10 cellular contexts compared by ENCODE assay signal in genomic region chr1:160682983-160683886, GRCh38. TPM values are rescaled to one million over a fixed set of nuclear protein-coding genes. Genes with fewer than 3 reads are reported as not detected.
DNase-seq lines count a peak whose midpoint lies in the region; ATAC-seq, FAIRE-seq and TF ChIP-seq lines count a peak whose summit lies in the region.
"Had no signal": no experiment of that assay in that cellular context is flagged by ENCODE, and none has a peak within 500 bp of the region (broad histone marks: within the 10 kb centered on the region; RNA-seq: fewer than 3 reads in every experiment).

No MANE protein-coding gene starts in this region.

- DNase-seq in CD8-positive, alpha-beta memory T cell: peak in 1 of 5 donors; percentile 56
- DNase-seq in UCSD-AML1 (lab: John Stamatoyannopoulos, UW; ENCODE audit: unreplicated experiment) (peak; percentile 32), mesenchymal stem cell (peak; percentile 5), GM12891 (ENCODE audit: insufficient read length, low spot score) (no peak), DMS114 treated with DMSO at 0.1 percent for 48 hours (lab: John Stamatoyannopoulos, UW; ENCODE audit: unreplicated experiment) (no peak), superior temporal gyrus (ENCODE audit: extremely low spot score) (no peak)
- DNase-seq: NCI-H69 had no signal

- H2BK15ac ChIP-seq in mesenchymal stem cell (ENCODE audit: low read depth, poor library complexity, severe bottlenecking): no peak overlapping the region

- peaks cover 74 to 90% (median 87%) of the 10 kb centered on the region in 3 donors for H3K4me1 Mint-ChIP-seq in CD8-positive, alpha-beta memory T cell
- H3K4me1 Mint-ChIP-seq in IgD-negative memory B cell: peaks cover 46 to 49% (median 46%) of the 10 kb centered on the region in 3 donors

- H2BK120ac ChIP-seq in mesenchymal stem cell (ENCODE audit: low read depth, low read length): no peak overlapping the region

- H3K23ac ChIP-seq in mesenchymal stem cell (ENCODE audit: low read length in 2 of 2): no peak overlapping the region

- H3K4me2 ChIP-seq in mesenchymal stem cell (ENCODE audit: low read length, poor library complexity, severe bottlenecking): no peak overlapping the region

- H2AK5ac ChIP-seq in mesenchymal stem cell (ENCODE audit: low read length, severe bottlenecking): no peak overlapping the region

- POLR2A ChIA-PET in CD8-positive, alpha-beta memory T cell (lab: Charles Lee): interaction anchor here (0.7 to 2.4 kb wide), 10 partner anchors 10 to 585 kb away, joined by 3 to 11 read pairs (median 4); partner anchors contain the start of genes CD48 and IGSF8

- H3K4me3 Mint-ChIP-seq in CD8-positive, alpha-beta memory T cell: peak overlapping the region; percentile 4 to 79 (median 66)
- H3K4me3 Mint-ChIP-seq in IgD-negative memory B cell: peak overlapping the region in 2 of 4 donors; percentile 59 to 69

- H3K14ac ChIP-seq in mesenchymal stem cell (ENCODE audit: low read length in 2 of 2): no peak overlapping the region

- H3K9me3 ChIP-seq in CD8-positive, alpha-beta memory T cell (ENCODE audit: low read length): no peaks in the 10 kb centered on the region
- H3K9me3 ChIP-seq in mesenchymal stem cell (ENCODE audit: control insufficient read depth, low read length): no peaks in the 10 kb centered on the region

- H2BK5ac ChIP-seq in mesenchymal stem cell (ENCODE audit: low read depth, low read length, poor library complexity, severe bottlenecking): no peak overlapping the region

- H3K4me1 ChIP-seq in CD8-positive, alpha-beta memory T cell (ENCODE audit: insufficient read depth, low read length): peaks cover 59% of the 10 kb centered on the region
- H3K4me1 ChIP-seq in mesenchymal stem cell (ENCODE audit: control insufficient read depth, insufficient read depth, low read depth, low read length): no peaks in the 10 kb centered on the region

- H3K27ac ChIP-seq in CD8-positive, alpha-beta memory T cell (ENCODE audit: low read depth, low read length): peak overlapping the region; percentile 27
- no peak overlapping the region for H3K27ac ChIP-seq in mesenchymal stem cell (ENCODE audit: low read length, poor library complexity, severe bottlenecking)

- CTCF ChIA-PET in CD8-positive, alpha-beta memory T cell (lab: Charles Lee): interaction anchor here (0.7 to 9.1 kb wide), 19 partner anchors 8 to 271 kb away, joined by 3 to 100 read pairs (median 6); partner anchors contain the start of genes CD48 and ITLN2

- H2AFZ ChIP-seq in mesenchymal stem cell (ENCODE audit: low read depth, low read length): no peak overlapping the region

- no peak overlapping the region for H3K18ac ChIP-seq in mesenchymal stem cell (ENCODE audit: low read depth in 1 of 2, low read length in 2 of 2)

- ATAC-seq in HG02588 (IDR thresholded peaks at IDR 0.05; ENCODE audit: unreplicated experiment): no peak

- no peak for TF ChIP-seq POLR2A in GM12891 (IDR thresholded peaks at IDR 0.05; ENCODE audit: low read depth, low read length)

- no peak overlapping the region for H3K4me3 ChIP-seq in CD8-positive, alpha-beta memory T cell (ENCODE audit: low read length)
- H3K4me3 ChIP-seq in mesenchymal stem cell (ENCODE audit: insufficient read depth in 1 of 2, low read depth in 1 of 2, low read length in 2 of 2): no peak overlapping the region

- FAIRE-seq in GM12891 (lab: Jason Lieb, UNC): no peak

- peaks cover 20 to 94% (median 37%) of the 10 kb centered on the region in 3 donors for H3K36me3 Mint-ChIP-seq in CD8-positive, alpha-beta memory T cell
- peaks cover 16% of the 10 kb centered on the region for H3K36me3 Mint-ChIP-seq in IgD-negative memory B cell

- no peaks in the 10 kb centered on the region for H3K79me1 ChIP-seq in mesenchymal stem cell (replicated peaks; ENCODE audit: low read length, poor library complexity, severe bottlenecking)

- H3K4ac ChIP-seq in mesenchymal stem cell (ENCODE audit: low read depth in 1 of 2, low read length in 2 of 2): no peak overlapping the region

- no peak overlapping the region for H4K91ac ChIP-seq in mesenchymal stem cell (ENCODE audit: low read length)

- peaks cover 41% of the 10 kb centered on the region for H3K36me3 ChIP-seq in CD8-positive, alpha-beta memory T cell (ENCODE audit: insufficient read depth, low read length)
- no peaks in the 10 kb centered on the region for H3K36me3 ChIP-seq in mesenchymal stem cell (ENCODE audit: control insufficient read depth in 1 of 2, insufficient read depth in 2 of 2, low read depth in 1 of 2, low read length in 2 of 2)

- H3K27me3 ChIP-seq in CD8-positive, alpha-beta memory T cell (ENCODE audit: insufficient read depth, low read length, poor library complexity, severe bottlenecking): no peaks in the 10 kb centered on the region
- peaks cover 17 to 19% of the 10 kb centered on the region in 2 experiments for H3K27me3 ChIP-seq in mesenchymal stem cell (ENCODE audit: control insufficient read depth in 1 of 2, insufficient read depth in 1 of 2, low read length in 2 of 2)

- H3K27me3 Mint-ChIP-seq in CD8-positive, alpha-beta memory T cell: no peaks in the 10 kb centered on the region
- H3K27me3 Mint-ChIP-seq in IgD-negative memory B cell: no peaks in the 10 kb centered on the region

- H3K27ac Mint-ChIP-seq in CD8-positive, alpha-beta memory T cell: peak overlapping the region; percentile 82 to 98 (median 94)
- H3K27ac Mint-ChIP-seq in IgD-negative memory B cell: peak overlapping the region; percentile 13 to 97 (median 93)

- WGBS in mesenchymal stem cell: 85% methylated on average over 3 of the region's 4 CpGs

- no peak overlapping the region for H2BK12ac ChIP-seq in mesenchymal stem cell (ENCODE audit: low read length in 2 of 2)

- no peak overlapping the region for H3K9ac ChIP-seq in mesenchymal stem cell (ENCODE audit: low read length)

- peaks cover 0 to 5% (median 3%) of the 10 kb centered on the region in 5 donors for H3K9me3 Mint-ChIP-seq in CD8-positive, alpha-beta memory T cell
- H3K9me3 Mint-ChIP-seq in IgD-negative memory B cell: peaks cover 0 to 4% (median 3%) of the 10 kb centered on the region in 3 donors

- H4K8ac ChIP-seq in mesenchymal stem cell (ENCODE audit: low read length): no peak overlapping the region

TF ChIP-seq in GM12891, 5 proteins besides CTCF, POLR2A, EP300 and RAD21:
- no peak for TF ChIP-seq SPI1 (IDR thresholded peaks at IDR 0.05; ENCODE audit: low read depth, low read length)
- no peak for TF ChIP-seq TAF1 (IDR thresholded peaks at IDR 0.05; ENCODE audit: low read depth, low read length)
- TF ChIP-seq POLR2AphosphoS5 (IDR thresholded peaks at IDR 0.05; ENCODE audit: low read depth, low read length): no peak
- no peak for TF ChIP-seq POU2F2 (IDR thresholded peaks at IDR 0.05; ENCODE audit: low read depth, low read length)
- TF ChIP-seq PAX5 (IDR thresholded peaks at IDR 0.05; ENCODE audit: insufficient read depth, low read length, severe bottlenecking): no peak
TF ChIP-seq in GM12891: peak in this region for 0.

RNA-seq across cellular contexts. Expression of gene CD48, which starts 28.4 kb away (rescaled TPM):
- 100 to 1,000 TPM; 224 to 234 TPM for total RNA-seq in CD8-positive, alpha-beta memory T cell
- polyA plus RNA-seq in CD8-positive, alpha-beta memory T cell: 250 TPM
- 129 TPM for polyA plus RNA-seq in IgD-negative memory B cell
- not detected for polyA plus RNA-seq in mesenchymal stem cell (2013, experiment 1 of 2)
- polyA plus RNA-seq in mesenchymal stem cell (2013, experiment 2 of 2): not detected
- polyA plus RNA-seq in GM12891 (2012; ENCODE audit: low read depth, missing spikeins): 614 TPM
- total RNA-seq: LHCN-M2 had no signal

RNA-seq across cellular contexts. Expression of gene SLAMF1, which starts 36.4 kb away (rescaled TPM):
- 10 to 100 TPM; 74.0 to 75.0 TPM for total RNA-seq in CD8-positive, alpha-beta memory T cell
- 48.5 TPM for polyA plus RNA-seq in CD8-positive, alpha-beta memory T cell
- polyA plus RNA-seq in IgD-negative memory B cell: 17.2 TPM
- polyA plus RNA-seq in mesenchymal stem cell (2013, experiment 1 of 2): 0.12 TPM
- 0.15 TPM for polyA plus RNA-seq in mesenchymal stem cell (2013, experiment 2 of 2)
- polyA plus RNA-seq in GM12891 (2012; ENCODE audit: low read depth, missing spikeins): 102 TPM
- total RNA-seq: LHCN-M2 had no signal

RNA-seq across cellular contexts. Expression of gene SLAMF7, which starts 55.8 kb away (rescaled TPM):
- total RNA-seq in CD8-positive, alpha-beta memory T cell: 10 to 100 TPM; 79.5 to 97.4 TPM
- polyA plus RNA-seq in CD8-positive, alpha-beta memory T cell: 165 TPM
- polyA plus RNA-seq in IgD-negative memory B cell: 26.8 TPM
- not detected for polyA plus RNA-seq in mesenchymal stem cell (2013, experiment 1 of 2)
- not detected for polyA plus RNA-seq in mesenchymal stem cell (2013, experiment 2 of 2)
- 123 TPM for polyA plus RNA-seq in GM12891 (2012; ENCODE audit: low read depth, missing spikeins)
- total RNA-seq: LHCN-M2 had no signal

Comparison
In these comparisons a context has a peak if more than half of its experiments do, and no peak if none do; other contexts are left out.
1. DNase-seq: peak in UCSD-AML1 (single experiment) and mesenchymal stem cell (single experiment); none in GM12891 (single experiment), DMS114 treated with DMSO at 0.1 percent for 48 hours (single experiment) and superior temporal gyrus (single experiment).